In the genomic region with DNA sequence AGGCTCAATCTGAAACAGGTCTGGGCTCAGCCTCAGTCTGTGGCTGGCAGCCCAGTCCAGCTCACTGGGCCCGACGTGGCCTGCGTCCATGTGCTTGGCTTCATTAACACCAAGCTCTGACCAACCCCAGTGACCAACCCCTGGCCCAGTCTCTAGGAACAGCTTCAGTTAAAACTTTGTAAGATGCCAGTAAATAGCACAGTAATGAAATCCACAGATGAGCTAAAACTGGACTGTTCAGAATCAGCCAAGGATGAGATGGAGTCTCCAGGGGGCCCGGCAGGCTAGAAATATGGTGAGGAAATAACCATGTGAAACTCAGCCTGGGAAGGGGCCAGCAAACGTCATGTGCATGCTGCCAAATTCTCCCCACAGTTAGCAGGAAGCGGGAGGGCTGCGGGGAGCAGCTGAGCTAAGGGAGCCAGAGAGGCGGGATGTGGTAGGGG, we compare ENCODE assay signal across 14 cellular contexts. TPM values are rescaled to one million over a fixed set of nuclear protein-coding genes. Genes with fewer than 3 reads are reported as not detected.
DNase-seq lines count a peak whose midpoint lies in the region; ATAC-seq and TF ChIP-seq lines count a peak whose summit lies in the region.
"Had no signal": no experiment of that assay in that cellular context is flagged by ENCODE, and none has a peak within 500 bp of the region (broad histone marks: within the 10 kb centered on the region; RNA-seq: fewer than 3 reads in every experiment).

No MANE protein-coding gene starts in this region.

- ATAC-seq in Right ventricle myocardium superior (ENCODE audit: poor library complexity) (peak; percentile 80), aorta (ENCODE audit: low FRiP score) (peak; percentile 85)
- ATAC-seq: activated naive CD8-positive, alpha-beta T cell treated with anti-CD3 and anti-CD28 coated beads, Interleukin-2, amount 50 U/mL, for 24 hours; effector memory CD8-positive, alpha-beta T cell; SK-N-SH treated with all-trans-retinoic acid at 6 μM for 48 hours had no signal

- H4K20me1 ChIP-seq in osteoblast (ENCODE audit: insufficient read depth, low read length): no peaks in the 10 kb centered on the region

- in situ Hi-C loops in astrocyte of the cerebellum (cut with HindIII; ENCODE audit: low sequenced_read_pairs): loop anchor here (25.0 kb wide), 1 partner anchor 89 kb away; no protein-coding TSS in a partner anchor

- peak; percentile 87 for DNase-seq in astrocyte of the cerebellum (ENCODE audit: low read depth)
- DNase-seq in Right ventricle myocardium superior: peak; percentile 85
- peak; percentile 75 for DNase-seq in osteoblast (ENCODE audit: insufficient read length, low spot score, missing footprints)
- peak; percentile 86 to 89 for DNase-seq in aorta
- no peak for DNase-seq in DMS79 treated with DMSO at 0.1 percent for 48 hours (lab: John Stamatoyannopoulos, UW)
- DNase-seq in NOMO-1 (lab: John Stamatoyannopoulos, UW; ENCODE audit: unreplicated experiment in 2 of 2): no peak
- no peak for DNase-seq in middle frontal gyrus (ENCODE audit: extremely low spot score, low spot score)
- DNase-seq: activated CD4-positive, CD25-positive, alpha-beta regulatory T cell; activated naive CD8-positive, alpha-beta T cell treated with anti-CD3 and anti-CD28 coated beads, Interleukin-2, amount 50 U/mL, for 24 hours; effector memory CD8-positive, alpha-beta T cell; KBM-7; NCI-H2029; retina had no signal

- H3K4me2 ChIP-seq in osteoblast (ENCODE audit: insufficient read depth, low read length): peak overlapping the region; percentile 45

- TF ChIP-seq CTCF in astrocyte of the cerebellum (IDR thresholded peaks at IDR 0.05; ENCODE audit: low read depth, low read length, missing control alignments): no peak
- no peak for TF ChIP-seq CTCF in osteoblast (IDR thresholded peaks at IDR 0.05; ENCODE audit: extremely low read depth, low read depth, low read length)

- H3K27ac ChIP-seq in osteoblast (ENCODE audit: low read depth, low read length) (no peak overlapping the region), aorta (ENCODE audit: low read depth in 1 of 2, low read length in 2 of 2) (peak overlapping the region in 1 of 2 donors; percentile 42)

- no peak overlapping the region for H3K4me3 ChIP-seq in astrocyte of the cerebellum (ENCODE audit: low read depth, low read length)
- no peak overlapping the region for H3K4me3 ChIP-seq in osteoblast (ENCODE audit: insufficient read depth, low read length)
- no peak overlapping the region for H3K4me3 ChIP-seq in aorta (ENCODE audit: low read length in 2 of 2)

- no peak overlapping the region for H2AFZ ChIP-seq in osteoblast (ENCODE audit: low read length)

- no peaks in the 10 kb centered on the region for H3K36me3 ChIP-seq in osteoblast (ENCODE audit: insufficient read depth, low read length)
- H3K36me3 ChIP-seq in aorta (ENCODE audit: control insufficient read depth in 1 of 2, insufficient read depth in 2 of 2, low read length in 1 of 2): no peaks in the 10 kb centered on the region

- H3K79me2 ChIP-seq in osteoblast (ENCODE audit: insufficient read depth, low read length): no peaks in the 10 kb centered on the region

- H3K4me1 ChIP-seq in osteoblast (ENCODE audit: insufficient read depth, low read length): peaks cover 10% of the 10 kb centered on the region
- H3K4me1 ChIP-seq in aorta (ENCODE audit: control insufficient read depth in 1 of 2, insufficient read depth in 2 of 2, low read length in 2 of 2): no peaks in the 10 kb centered on the region

- 5 to 44% methylated on average over 8 of the region's 8 CpGs for WGBS in aorta, 2 donors

- intact Hi-C loops in Right ventricle myocardium superior (cut with DNase I): no loop called here
- intact Hi-C loops in aorta (cut with DNase I): loop anchor here in 1 of 2 donors (10.0 kb wide), 1 partner anchor 47 kb away; the partner anchor contains the start of gene APLN

- H3K27me3 ChIP-seq in osteoblast (ENCODE audit: insufficient read depth, low read length): peaks cover 4% of the 10 kb centered on the region
- H3K27me3 ChIP-seq in aorta (ENCODE audit: control insufficient read depth in 1 of 2, insufficient read depth in 2 of 2, low read length in 1 of 2): no peaks in the 10 kb centered on the region

- H3K9me3 ChIP-seq in osteoblast (ENCODE audit: low read depth, low read length) (no peaks in the 10 kb centered on the region), aorta (ENCODE audit: control insufficient read depth, low read length) (no peaks in the 10 kb centered on the region)

RNA-seq across cellular contexts. Expression of gene XPNPEP2, which starts 37.1 kb away (rescaled TPM):
- 0.73 TPM for total RNA-seq in Right ventricle myocardium superior
- not detected in 2 replicates for total RNA-seq in osteoblast
- 10 to 100 TPM in 1 of 2 donors, 1 to 10 TPM in 1; 3.3 to 24.8 TPM for total RNA-seq in aorta
- 1 to 10 TPM in 1 of 2 donors, under 1 TPM in 1; 0.26 to 5.5 TPM for polyA plus RNA-seq in aorta

RNA-seq across cellular contexts. Expression of gene APLN, which starts 46.9 kb away (rescaled TPM):
- total RNA-seq in Right ventricle myocardium superior (15.4 TPM), osteoblast (0.29 and 0.72 TPM in 2 replicates), aorta (10 to 100 TPM; 11.0 to 24.0 TPM)
- polyA plus RNA-seq in aorta: 1 to 10 TPM in 1 of 2 donors, under 1 TPM in 1; 0.08 to 2.3 TPM

Comparison
In these comparisons a context has a peak if more than half of its experiments do, and no peak if none do; other contexts are left out.
1. DNase-seq: peak in astrocyte of the cerebellum (single experiment), Right ventricle myocardium superior (single experiment), osteoblast (single experiment) and aorta (2 of 2); none in DMS79 treated with DMSO at 0.1 percent for 48 hours (single experiment), NOMO-1 (0 of 2) and middle frontal gyrus (single experiment).